In genomic region chr7:50371551-50372021, GRCh38 we compare ENCODE assay signal across 22 cellular contexts.
DNase-seq lines count a peak whose midpoint lies in the region; ATAC-seq, FAIRE-seq and TF ChIP-seq lines count a peak whose summit lies in the region.
"Had no signal": no experiment of that assay in that cellular context is flagged by ENCODE, and none has a peak within 500 bp of the region (broad histone marks: within the 10 kb centered on the region; RNA-seq: fewer than 3 reads in every experiment).

No MANE protein-coding gene starts in this region.

- H4K5ac ChIP-seq in H1 (ENCODE audit: insufficient read length, low read depth, low read length), result no peak overlapping the region

- no peak overlapping the region for H2BK15ac ChIP-seq in H1 (ENCODE audit: low read length)

- H2BK120ac ChIP-seq in H1 (replicated peaks; ENCODE audit: low read depth, low read length), result no peak overlapping the region

- POLR2A ChIA-PET in CD8-positive, alpha-beta memory T cell (lab: Charles Lee), result no interaction called here
- POLR2A ChIA-PET in H1 (lab: Charles Lee; ENCODE audit: partially characterized antibody), result no interaction called here

- no peak overlapping the region for H3K9ac ChIP-seq in BLaER1
- H3K9ac ChIP-seq in H1 (replicated peaks in 1 of 4; ENCODE audit: extremely low read depth in 1 of 4, low read depth in 3 of 4, low read length in 3 of 4), result no peak overlapping the region

- no peaks in the 10 kb centered on the region for H3K23me2 ChIP-seq in H1 (ENCODE audit: low read depth, low read length)

- H3K79me1 ChIP-seq in H1 (ENCODE audit: low read depth, low read length), result no peaks in the 10 kb centered on the region

- no peak for TF ChIP-seq EP300 in H1 (IDR thresholded peaks at IDR 0.05; ENCODE audit: borderline replicate concordance in 1 of 2, low read depth in 2 of 2, low read length in 2 of 2)

- no peak for TF ChIP-seq CTCF in H1 (IDR thresholded peaks at IDR 0.05; ENCODE audit: control extremely low read depth in 1 of 3, insufficient read depth in 1 of 3, low read depth in 1 of 3, low read length in 3 of 3)

- peaks cover 26% of the 10 kb centered on the region for H3K4me1 ChIP-seq in BLaER1
- peaks cover 95% of the 10 kb centered on the region for H3K4me1 ChIP-seq in CD8-positive, alpha-beta memory T cell (ENCODE audit: insufficient read depth, low read length)
- H3K4me1 ChIP-seq in H1 (replicated peaks in 1 of 4; ENCODE audit: control insufficient read depth in 3 of 4, insufficient read depth in 4 of 4, low read length in 3 of 4), result peaks cover 0 to 2% (median 0%) of the 10 kb centered on the region in 4 experiments; a peak in 4 of 7 replicates
- H3K4me1 ChIP-seq: suprapubic skin had no signal

- H3K36me3 Mint-ChIP-seq in CD8-positive, alpha-beta memory T cell, result peaks cover 10 to 86% (median 39%) of the 10 kb centered on the region in 3 donors

- no peak overlapping the region for H3K14ac ChIP-seq in H1 (ENCODE audit: insufficient read length)

- no peak overlapping the region for H3K23ac ChIP-seq in H1 (ENCODE audit: insufficient read length)

- DNase-seq in CD8-positive, alpha-beta memory T cell, result no peak
- peak; percentile 68 for DNase-seq in activated CD8-positive, alpha-beta memory T cell treated with anti-CD3 and anti-CD28 coated beads, Interleukin-2, amount 50 U/mL, for 48 hours
- no peak for DNase-seq in H1 (ENCODE audit: low read depth in 1 of 2, low spot score in 2 of 2)
- DNase-seq in NCI-H1417 treated with DMSO at 0.1 percent for 48 hours (lab: John Stamatoyannopoulos, UW), result no peak
- no peak for DNase-seq in NCI-H510A (lab: John Stamatoyannopoulos, UW)
- no peak for DNase-seq in T-helper 9 cell
- DNase-seq: H7; IMR-90; MM.1S; NCI-H2029 treated with DMSO at 0.1 percent for 48 hours; NCI-H524; Right ventricle myocardium superior; stimulated activated CD4-positive, alpha-beta T cell treated with anti-CD3 and anti-CD28 coated beads, Interleukin-2, amount 100 ng/mL, for 48 hours had no signal

- no peak overlapping the region for H2BK5ac ChIP-seq in H1 (ENCODE audit: low read depth, low read length)

- CTCF ChIA-PET in CD8-positive, alpha-beta memory T cell (lab: Charles Lee), result interaction anchor here (1.6 to 40.0 kb wide), 3 partner anchors 14 to 165 kb away, joined by 3 to 815 read pairs (median 46); partner anchors contain the start of gene IKZF1
- CTCF ChIA-PET in H1 (lab: Charles Lee; ENCODE audit: partially characterized antibody), result interaction anchor here (1.6 to 7.8 kb wide), 4 partner anchors 8 to 170 kb away, joined by 4 to 99 read pairs (median 6); no protein-coding TSS in a partner anchor

- H3K4me1 Mint-ChIP-seq in CD8-positive, alpha-beta memory T cell, result peaks cover 87 to 99% (median 98%) of the 10 kb centered on the region in 3 donors

- 0 out of 2 replicates have a peak overlapping the region, but pooled peaks have one; percentile 31 for H3K4me2 ChIP-seq in BLaER1
- no peak overlapping the region for H3K4me2 ChIP-seq in H1 (ENCODE audit: insufficient read depth in 1 of 2, low read depth in 2 of 2, low read length in 2 of 2)

- H4K8ac ChIP-seq in H1 (ENCODE audit: extremely low read depth, insufficient read depth, low read length), result no peak overlapping the region

- H3K27me3 Mint-ChIP-seq in CD8-positive, alpha-beta memory T cell, result no peaks in the 10 kb centered on the region

- no peak overlapping the region for H2BK12ac ChIP-seq in H1 (ENCODE audit: low read depth, low read length)

- TF ChIP-seq RAD21 in H1 (IDR thresholded peaks at IDR 0.05 in 1 of 2, conservative IDR thresholded peaks at IDR 0.05 in 1 of 2; ENCODE audit: low read depth in 2 of 2, low read length in 2 of 2), result no peak

- peaks cover 28% of the 10 kb centered on the region; the same call in 1 of the 2 replicates for H3K9me3 ChIP-seq in BLaER1
- no peaks in the 10 kb centered on the region for H3K9me3 ChIP-seq in CD8-positive, alpha-beta memory T cell (ENCODE audit: low read length)
- H3K9me3 ChIP-seq in H1 (ENCODE audit: insufficient read depth in 2 of 2, low read depth in 1 of 2, low read length in 1 of 2), result no peaks in the 10 kb centered on the region
- H3K9me3 ChIP-seq: suprapubic skin had no signal

- H3K27ac ChIP-seq in BLaER1 (peak overlapping the region; percentile 29; the same call in 1 of the 2 replicates), H1 (ENCODE audit: low read depth, low read length) (no peak overlapping the region)
- no peak overlapping the region for H3K27ac ChIP-seq in CD8-positive, alpha-beta memory T cell (ENCODE audit: low read depth, low read length)
- H3K27ac ChIP-seq: HL-60, suprapubic skin had no signal

- peak overlapping the region; percentile 43; the same call in 1 of the 2 replicates for H2BK20ac ChIP-seq in H1 (ENCODE audit: low read length)

- H3K4me3 ChIP-seq in BLaER1, result no peak overlapping the region
- H3K4me3 ChIP-seq in CD8-positive, alpha-beta memory T cell (ENCODE audit: low read length), result no peak overlapping the region
- no peak overlapping the region for H3K4me3 ChIP-seq in H1 (ENCODE audit: extremely low read depth in 1 of 4, insufficient read depth in 2 of 4, low read depth in 3 of 4, low read length in 4 of 4)
- H3K4me3 ChIP-seq: suprapubic skin had no signal

- H2AK5ac ChIP-seq in H1 (ENCODE audit: low read depth, low read length), result peak overlapping the region; percentile 27; the same call in 1 of the 2 replicates

- H3K56ac ChIP-seq in H1 (replicated peaks; ENCODE audit: insufficient read length, low read depth, low read length), result no peak overlapping the region

- H4K91ac ChIP-seq in H1 (replicated peaks; ENCODE audit: insufficient read length, low read length), result no peak overlapping the region

- H3K27ac Mint-ChIP-seq in CD8-positive, alpha-beta memory T cell, result peak overlapping the region in 7 of 8 donors; percentile 83 to 97 (median 92)
- H3K27ac Mint-ChIP-seq: progenitor cell of endocrine pancreas had no signal

- H4K20me1 ChIP-seq in BLaER1, result peaks cover 75% of the 10 kb centered on the region
- H4K20me1 ChIP-seq in H1 (replicated peaks in 1 of 2; ENCODE audit: control insufficient read depth in 1 of 2, insufficient read depth in 2 of 2, low read length in 2 of 2), result no peaks in the 10 kb centered on the region

- no peak overlapping the region for H3K4ac ChIP-seq in H1 (replicated peaks; ENCODE audit: insufficient read length, low read depth, low read length)

- ATAC-seq in HG03439 (IDR thresholded peaks at IDR 0.05; ENCODE audit: unreplicated experiment), result no peak

- WGBS in H1 (ENCODE audit: extremely low coverage in 1 of 2, insufficient coverage in 1 of 2, insufficient read length in 1 of 2, insufficient replicate concordance in 2 of 2, low coverage in 1 of 2, low lambda C conversion rate in 2 of 2, missing lambda C conversion rate in 1 of 2), 2 experiments, result 95% methylated on average over 5 of the region's 5 CpGs; no CpG with 5 or more reads in 1 of the 2 experiments

- no peak for FAIRE-seq in H1 (lab: Jason Lieb, UNC)
- FAIRE-seq: astrocyte, D721Med, GM19239, islet of Langerhans had no signal

- peaks cover 97% of the 10 kb centered on the region for H3K36me3 ChIP-seq in BLaER1
- H3K36me3 ChIP-seq in CD8-positive, alpha-beta memory T cell (ENCODE audit: insufficient read depth, low read length), result peaks cover 47% of the 10 kb centered on the region
- H3K36me3 ChIP-seq in H1 (ENCODE audit: control insufficient read depth in 2 of 4, insufficient read depth in 4 of 4, low read length in 3 of 4), result no peaks in the 10 kb centered on the region
- H3K36me3 ChIP-seq: suprapubic skin had no signal

- H3K9me3 Mint-ChIP-seq in CD8-positive, alpha-beta memory T cell, result no peaks in the 10 kb centered on the region

- TF ChIP-seq POLR2A in H1 (IDR thresholded peaks at IDR 0.05; ENCODE audit: control extremely low read depth in 1 of 2, low read depth in 2 of 2, low read length in 2 of 2), result no peak

- H3K18ac ChIP-seq in H1 (ENCODE audit: extremely low read depth, low read length), result no peak overlapping the region

- H3K79me2 ChIP-seq in H1 (ENCODE audit: control insufficient read depth in 1 of 2, insufficient read depth in 2 of 2, low read length in 2 of 2), result no peaks in the 10 kb centered on the region

- 0 out of 2 replicates have a peak, but pooled peaks cover 3% of the 10 kb centered on the region for H3K27me3 ChIP-seq in BLaER1
- H3K27me3 ChIP-seq in CD8-positive, alpha-beta memory T cell (ENCODE audit: insufficient read depth, low read length, poor library complexity, severe bottlenecking), result no peaks in the 10 kb centered on the region
- no peaks in the 10 kb centered on the region for H3K27me3 ChIP-seq in H1 (replicated peaks in 1 of 4; ENCODE audit: control insufficient read depth in 3 of 4, extremely low read depth in 1 of 4, insufficient read depth in 3 of 4, low read length in 3 of 4)
- H3K27me3 ChIP-seq: suprapubic skin had no signal

- H3K4me3 Mint-ChIP-seq in CD8-positive, alpha-beta memory T cell, result peak overlapping the region in 5 of 7 donors; percentile 13 to 51 (median 46)

- no peak overlapping the region for H2AFZ ChIP-seq in H1 (ENCODE audit: low read length)

TF ChIP-seq in H1, 55 proteins besides CTCF, POLR2A, EP300 and RAD21 (continues in another document):
- TF ChIP-seq SAP30 (IDR thresholded peaks at IDR 0.05; ENCODE audit: insufficient read depth, insufficient replicate concordance, low read length), result no peak
- TF ChIP-seq KDM1A (IDR thresholded peaks at IDR 0.05; ENCODE audit: borderline replicate concordance, low read length), result no peak
- TF ChIP-seq PHF8 (conservative IDR thresholded peaks at IDR 0.05; ENCODE audit: low read depth, low read length), result no peak
- no peak for TF ChIP-seq TBP (IDR thresholded peaks at IDR 0.05; ENCODE audit: low read depth, low read length)
- TF ChIP-seq E2F6 (IDR thresholded peaks at IDR 0.05), result no peak
- no peak for TF ChIP-seq NRF1 (IDR thresholded peaks at IDR 0.05; ENCODE audit: low read depth, low read length)
- TF ChIP-seq TAF1 (IDR thresholded peaks at IDR 0.05; ENCODE audit: low read depth, low read length), result no peak
- no peak for TF ChIP-seq YY1 (IDR thresholded peaks at IDR 0.05; ENCODE audit: low read depth, low read length)
- TF ChIP-seq USF2 (IDR thresholded peaks at IDR 0.05; ENCODE audit: low read length), result no peak
- no peak for TF ChIP-seq CBX8 (IDR thresholded peaks at IDR 0.05; ENCODE audit: borderline replicate concordance, low read depth, low read length)
- no peak for TF ChIP-seq CBX5 (IDR thresholded peaks at IDR 0.05; ENCODE audit: low read depth, low read length)
